Comparison of ENCODE assay signal across 24 cellular contexts in the genomic region with DNA sequence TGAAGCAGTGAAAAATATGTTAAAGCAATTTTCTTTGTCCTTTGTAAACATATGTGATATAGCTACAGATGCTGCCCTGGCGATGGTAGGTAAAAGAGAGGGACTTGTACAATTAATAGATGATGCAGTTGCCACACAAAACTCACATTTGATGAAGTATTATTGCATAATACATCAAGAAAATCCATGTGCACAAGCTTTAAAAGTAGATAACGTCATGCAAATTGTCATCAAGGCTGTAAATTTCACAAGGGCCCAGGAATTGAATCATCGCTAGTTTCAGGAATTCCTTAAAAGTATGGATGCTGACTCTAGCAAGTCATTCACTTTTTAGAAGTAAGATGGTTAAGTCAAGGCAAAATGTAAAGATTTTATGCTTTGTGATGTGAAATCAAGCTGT. TPM values are rescaled to one million over a fixed set of nuclear protein-coding genes. Genes with fewer than 3 reads are reported as not detected.
"Had no signal": no experiment of that assay in that cellular context is flagged by ENCODE, and none has a peak within 500 bp of the region (broad histone marks: within the 10 kb centered on the region; RNA-seq: fewer than 3 reads in every experiment).

No MANE protein-coding gene starts in this region.

- ATAC-seq: gastrocnemius medialis; left ventricle myocardium superior; mucosa of descending colon; stimulated activated memory B cell treated with anti-CD40 and anti-IgM and Interleukin-4, amounts not matched to agents 10 μg/mL and 1 μg/mL and 100 μg/mL, for 72 hours; stimulated activated naive CD8-positive, alpha-beta T cell treated with anti-CD3 and anti-CD28 coated beads, Interleukin-15, Interleukin-2, amounts not matched to agents 100 U/mL and 50 U/mL, for 24 hours had no signal

- DNase-seq: colonic mucosa; dermis blood vessel endothelial cell; effector memory CD4-positive, alpha-beta T cell; gastrocnemius medialis; head of caudate nucleus; left ventricle myocardium superior; mucosa of descending colon; naive B cell; sigmoid colon; spleen; stimulated activated CD4-positive, alpha-beta T cell treated with anti-CD3 and anti-CD28 coated beads, Interleukin-4, amount 100 ng/mL, for 4 hours; stimulated activated naive CD8-positive, alpha-beta T cell treated with anti-CD3 and anti-CD28 coated beads, Interleukin-15, Interleukin-2, amounts not matched to agents 100 U/mL and 50 U/mL, for 24 hours; substantia nigra; testis; tibial artery had no signal

- H2AFZ ChIP-seq: neural progenitor cell, parathyroid adenoma had no signal

- H3K27me3 ChIP-seq: colonic mucosa, esophagus muscularis mucosa, gastrocnemius medialis, neural progenitor cell, sigmoid colon, spleen, testis, tibial artery had no signal

- H3K36me3 ChIP-seq: colonic mucosa, gastrocnemius medialis, neural progenitor cell had no signal

- H3K27ac ChIP-seq: colonic mucosa, esophagus muscularis mucosa, gastrocnemius medialis, neural progenitor cell, parathyroid adenoma, sigmoid colon, skin epidermis, spleen, testis, tibial artery had no signal

- H3K4me3 ChIP-seq: colonic mucosa, esophagus muscularis mucosa, gastrocnemius medialis, lung, mucosa of descending colon, neural progenitor cell, sigmoid colon, skin epidermis, spleen, testis, tibial artery had no signal

- H3K4me2 ChIP-seq: neural progenitor cell had no signal

- H3K79me2 ChIP-seq: parathyroid adenoma had no signal

- H3K4me1 ChIP-seq: colonic mucosa, esophagus muscularis mucosa, gastrocnemius medialis, neural progenitor cell, parathyroid adenoma, sigmoid colon, spleen, testis, tibial artery had no signal

- H3K9ac ChIP-seq: neural progenitor cell, parathyroid adenoma had no signal

- H3K9me3 ChIP-seq: colonic mucosa, esophagus muscularis mucosa, gastrocnemius medialis, mucosa of descending colon, sigmoid colon, spleen, testis, tibial artery had no signal

RNA-seq across cellular contexts. Expression of a gene that starts 10.0 kb away (rescaled TPM):
- total RNA-seq: chondrocyte, dermis blood vessel endothelial cell, endothelial cell of umbilical vein, glomerular endothelial cell, spleen had no signal
